ENCODE assay signal across 16 cellular contexts in the genomic region with DNA sequence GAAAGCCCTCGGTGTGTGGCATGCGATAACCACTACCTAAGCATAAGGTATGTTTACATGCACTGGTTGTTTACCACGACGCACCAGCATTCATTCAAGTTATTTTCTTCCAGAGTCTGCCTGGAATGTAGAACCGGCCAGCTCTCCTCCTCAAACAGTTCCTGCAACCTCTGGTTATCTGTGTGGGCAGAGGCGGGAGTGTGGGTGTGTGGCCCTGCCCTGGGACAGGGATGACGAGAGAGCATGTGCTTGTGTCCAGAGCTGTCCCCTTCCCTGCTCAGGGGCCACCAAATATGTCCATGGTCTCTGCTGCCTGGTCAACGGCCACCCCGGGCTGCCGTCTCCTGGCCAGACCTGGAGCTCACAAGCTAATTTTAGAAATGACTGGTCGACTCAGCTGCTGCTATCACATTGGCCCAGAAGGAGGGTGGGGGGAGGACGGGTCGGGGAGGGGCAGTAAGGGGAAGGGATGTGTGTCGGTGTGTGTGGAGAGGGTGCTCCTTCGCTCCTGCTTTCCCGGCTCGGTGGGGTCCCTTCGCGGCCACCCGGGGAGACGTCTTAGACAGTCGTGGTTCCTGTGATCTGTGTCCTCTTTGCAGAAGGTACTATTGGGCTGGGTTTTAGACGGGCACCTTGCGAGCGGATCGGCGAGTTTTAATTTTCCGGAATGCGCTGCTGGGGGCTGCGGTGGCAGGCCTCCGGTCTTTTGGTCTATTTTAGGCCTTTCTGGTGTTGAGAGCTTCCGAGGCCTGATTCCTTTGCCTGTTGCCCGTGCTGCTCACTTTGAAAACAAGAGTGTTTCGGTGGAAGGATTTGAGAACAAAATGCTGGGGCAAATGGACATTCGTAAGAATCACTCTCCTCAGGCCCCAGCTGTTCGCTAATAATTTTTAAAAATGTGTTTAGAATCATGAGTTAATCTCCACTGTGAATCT. TPM values are rescaled to one million over a fixed set of nuclear protein-coding genes. Genes with fewer than 3 reads are reported as not detected.
DNase-seq lines count a peak whose midpoint lies in the region; FAIRE-seq and TF ChIP-seq lines count a peak whose summit lies in the region.
"Had no signal": no experiment of that assay in that cellular context is flagged by ENCODE, and none has a peak within 500 bp of the region (broad histone marks: within the 10 kb centered on the region; RNA-seq: fewer than 3 reads in every experiment).

A gene with protein sequence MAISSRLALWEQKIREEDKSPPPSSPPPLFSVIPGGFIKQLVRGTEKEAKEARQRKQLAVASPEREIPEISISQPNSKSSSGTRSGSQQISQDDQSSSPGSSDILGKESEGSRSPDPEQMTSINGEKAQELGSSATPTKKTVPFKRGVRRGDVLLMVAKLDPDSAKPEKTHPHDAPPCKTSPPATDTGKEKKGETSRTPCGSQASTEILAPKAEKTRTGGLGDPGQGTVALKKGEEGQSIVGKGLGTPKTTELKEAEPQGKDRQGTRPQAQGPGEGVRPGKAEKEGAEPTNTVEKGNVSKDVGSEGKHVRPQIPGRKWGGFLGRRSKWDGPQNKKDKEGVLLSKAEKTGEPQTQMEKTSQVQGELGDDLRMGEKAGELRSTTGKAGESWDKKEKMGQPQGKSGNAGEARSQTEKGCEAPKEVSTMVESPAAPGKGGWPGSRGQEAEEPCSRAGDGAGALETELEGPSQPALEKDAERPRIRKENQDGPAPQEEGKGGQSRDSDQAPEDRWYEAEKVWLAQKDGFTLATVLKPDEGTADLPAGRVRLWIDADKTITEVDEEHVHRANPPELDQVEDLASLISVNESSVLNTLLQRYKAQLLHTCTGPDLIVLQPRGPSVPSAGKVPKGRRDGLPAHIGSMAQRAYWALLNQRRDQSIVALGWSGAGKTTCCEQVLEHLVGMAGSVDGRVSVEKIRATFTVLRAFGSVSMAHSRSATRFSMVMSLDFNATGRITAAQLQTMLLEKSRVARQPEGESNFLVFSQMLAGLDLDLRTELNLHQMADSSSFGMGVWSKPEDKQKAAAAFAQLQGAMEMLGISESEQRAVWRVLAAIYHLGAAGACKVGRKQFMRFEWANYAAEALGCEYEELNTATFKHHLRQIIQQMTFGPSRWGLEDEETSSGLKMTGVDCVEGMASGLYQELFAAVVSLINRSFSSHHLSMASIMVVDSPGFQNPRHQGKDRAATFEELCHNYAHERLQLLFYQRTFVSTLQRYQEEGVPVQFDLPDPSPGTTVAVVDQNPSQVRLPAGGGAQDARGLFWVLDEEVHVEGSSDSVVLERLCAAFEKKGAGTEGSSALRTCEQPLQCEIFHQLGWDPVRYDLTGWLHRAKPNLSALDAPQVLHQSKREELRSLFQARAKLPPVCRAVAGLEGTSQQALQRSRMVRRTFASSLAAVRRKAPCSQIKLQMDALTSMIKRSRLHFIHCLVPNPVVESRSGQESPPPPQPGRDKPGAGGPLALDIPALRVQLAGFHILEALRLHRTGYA (N-terminal part only) (plus strand): TSS at position 497 of the 935 bp plus-strand sequence. CDS start 18,905 bp downstream, outside the sequence.

- TF ChIP-seq CTCF in H1 (IDR thresholded peaks at IDR 0.05; ENCODE audit: control extremely low read depth in 1 of 3, insufficient read depth in 1 of 3, low read depth in 1 of 3, low read length in 3 of 3): no peak
- TF ChIP-seq CTCF in nephron progenitor cell (IDR thresholded peaks at IDR 0.05): no peak

- no peak within 1 kb of the TSS for H4K91ac ChIP-seq in H1 (replicated peaks; ENCODE audit: insufficient read length, low read length)

- H3K27me3 ChIP-seq in H1 (replicated peaks in 1 of 4; ENCODE audit: control insufficient read depth in 3 of 4, extremely low read depth in 1 of 4, insufficient read depth in 3 of 4, low read length in 3 of 4): no peaks in the 10 kb centered on the region
- H3K27me3 ChIP-seq: BE2C had no signal

- no peak for TF ChIP-seq POLR2A in H1 (IDR thresholded peaks at IDR 0.05; ENCODE audit: control extremely low read depth in 1 of 2, low read depth in 2 of 2, low read length in 2 of 2)

- TF ChIP-seq EP300 in H1 (IDR thresholded peaks at IDR 0.05; ENCODE audit: borderline replicate concordance in 1 of 2, low read depth in 2 of 2, low read length in 2 of 2): no peak

- no peak within 1 kb of the TSS for H3K23ac ChIP-seq in H1 (ENCODE audit: insufficient read length)

- no peak within 1 kb of the TSS for H2BK5ac ChIP-seq in H1 (ENCODE audit: low read depth, low read length)

- H4K5ac ChIP-seq in H1 (ENCODE audit: insufficient read length, low read depth, low read length): no peak within 1 kb of the TSS

- peak within 1 kb of the TSS; percentile 99 for H3K27ac ChIP-seq in KOPT-K1 (ENCODE audit: low read depth, low read length, poor library complexity, severe bottlenecking)
- H3K27ac ChIP-seq in H1 (ENCODE audit: low read depth, low read length): no peak within 1 kb of the TSS

- H3K9me3 ChIP-seq in KOPT-K1 (ENCODE audit: insufficient read depth, low read length, poor library complexity, severe bottlenecking): peaks cover 8% of the 10 kb centered on the region
- H3K9me3 ChIP-seq in H1 (ENCODE audit: insufficient read depth in 2 of 2, low read depth in 1 of 2, low read length in 1 of 2): no peaks in the 10 kb centered on the region
- H3K9me3 ChIP-seq: BE2C, esophagus squamous epithelium had no signal

- POLR2A ChIA-PET in H1 (lab: Charles Lee; ENCODE audit: partially characterized antibody): no interaction called here

- H2BK20ac ChIP-seq in H1 (ENCODE audit: low read length): no peak within 1 kb of the TSS

- no peaks in the 10 kb centered on the region for H3K9me3 Mint-ChIP-seq in nephron progenitor cell

- H4K20me1 ChIP-seq in H1 (replicated peaks in 1 of 2; ENCODE audit: control insufficient read depth in 1 of 2, insufficient read depth in 2 of 2, low read length in 2 of 2): no peaks in the 10 kb centered on the region

- CTCF ChIA-PET in H1 (lab: Charles Lee; ENCODE audit: partially characterized antibody): interaction anchor here (0.7 to 1.5 kb wide), 4 partner anchors 9 to 719 kb away, joined by 3 to 4 read pairs (median 4); no protein-coding TSS in a partner anchor

- no peaks in the 10 kb centered on the region for H3K23me2 ChIP-seq in H1 (ENCODE audit: low read depth, low read length)

- no peak for TF ChIP-seq RAD21 in H1 (IDR thresholded peaks at IDR 0.05 in 1 of 2, conservative IDR thresholded peaks at IDR 0.05 in 1 of 2; ENCODE audit: low read depth in 2 of 2, low read length in 2 of 2)

- no peak within 1 kb of the TSS for H3K4ac ChIP-seq in H1 (replicated peaks; ENCODE audit: insufficient read length, low read depth, low read length)

- H2BK15ac ChIP-seq in H1 (ENCODE audit: low read length): no peak within 1 kb of the TSS

- 93% methylated on average over 36 of the region's 36 CpGs; no CpG with 5 or more reads in 1 of the 2 experiments for WGBS in H1 (ENCODE audit: extremely low coverage in 1 of 2, insufficient coverage in 1 of 2, insufficient read length in 1 of 2, insufficient replicate concordance in 2 of 2, low coverage in 1 of 2, low lambda C conversion rate in 2 of 2, missing lambda C conversion rate in 1 of 2), 2 experiments

- no peaks in the 10 kb centered on the region for H3K79me1 ChIP-seq in H1 (ENCODE audit: low read depth, low read length)

- DNase-seq in CMK (ENCODE audit: low read depth): peak; percentile 57
- DNase-seq in H1 (ENCODE audit: low read depth in 1 of 2, low spot score in 2 of 2): no peak
- no peak for DNase-seq in nephron progenitor cell
- no peak for DNase-seq in stimulated activated naive CD4-positive, alpha-beta T cell (lab: John Stamatoyannopoulos, UW)
- no peak for DNase-seq in ureter (ENCODE audit: low spot score)
- DNase-seq in NK-92 (lab: John Stamatoyannopoulos, UW; ENCODE audit: unreplicated experiment): no peak
- no peak for DNase-seq in NCI-H446 (lab: John Stamatoyannopoulos, UW)
- DNase-seq: activated T-cell treated with anti-CD3 and anti-CD28 coated beads for 4 hours, BE2C, esophagus squamous epithelium, NCI-H187, NCI-H69 had no signal

- H4K8ac ChIP-seq in H1 (ENCODE audit: extremely low read depth, insufficient read depth, low read length): peak within 1 kb of the TSS; percentile 80

- no peak within 1 kb of the TSS for H2BK12ac ChIP-seq in H1 (ENCODE audit: low read depth, low read length)

- no peak within 1 kb of the TSS for H3K4me2 ChIP-seq in H1 (ENCODE audit: insufficient read depth in 1 of 2, low read depth in 2 of 2, low read length in 2 of 2)

- H2AK5ac ChIP-seq in H1 (ENCODE audit: low read depth, low read length): no peak within 1 kb of the TSS

- no peak within 1 kb of the TSS for H3K9ac ChIP-seq in H1 (replicated peaks in 1 of 4; ENCODE audit: extremely low read depth in 1 of 4, low read depth in 3 of 4, low read length in 3 of 4)

- no peaks in the 10 kb centered on the region; a peak in 1 of 7 replicates for H3K4me1 ChIP-seq in H1 (replicated peaks in 1 of 4; ENCODE audit: control insufficient read depth in 3 of 4, insufficient read depth in 4 of 4, low read length in 3 of 4)
- H3K4me1 ChIP-seq: esophagus squamous epithelium had no signal

- H3K14ac ChIP-seq in H1 (ENCODE audit: insufficient read length): no peak within 1 kb of the TSS

- H2BK120ac ChIP-seq in H1 (replicated peaks; ENCODE audit: low read depth, low read length): no peak within 1 kb of the TSS

- no peak for FAIRE-seq in H1 (lab: Jason Lieb, UNC)

- H3K18ac ChIP-seq in H1 (ENCODE audit: extremely low read depth, low read length): no peak within 1 kb of the TSS

- H3K27me3 Mint-ChIP-seq in nephron progenitor cell (ENCODE audit: low read depth, poor library complexity): peaks cover 16% of the 10 kb centered on the region

- no peak within 1 kb of the TSS for H3K4me3 ChIP-seq in H1 (ENCODE audit: extremely low read depth in 1 of 4, insufficient read depth in 2 of 4, low read depth in 3 of 4, low read length in 4 of 4)

- no peak within 1 kb of the TSS for H2AFZ ChIP-seq in H1 (ENCODE audit: low read length)

- no peaks in the 10 kb centered on the region for H3K4me1 Mint-ChIP-seq in nephron progenitor cell

- peak within 1 kb of the TSS; percentile 29 for H3K27ac Mint-ChIP-seq in nephron progenitor cell

- no peaks in the 10 kb centered on the region for H3K36me3 Mint-ChIP-seq in nephron progenitor cell (ENCODE audit: low read depth)

- peaks cover 39% of the 10 kb centered on the region for H3K36me3 ChIP-seq in KOPT-K1 (ENCODE audit: insufficient read depth, low read length)
- no peaks in the 10 kb centered on the region for H3K36me3 ChIP-seq in H1 (ENCODE audit: control insufficient read depth in 2 of 4, insufficient read depth in 4 of 4, low read length in 3 of 4)
- H3K36me3 ChIP-seq: BE2C, esophagus squamous epithelium had no signal

- no peaks in the 10 kb centered on the region for H3K79me2 ChIP-seq in H1 (ENCODE audit: control insufficient read depth in 1 of 2, insufficient read depth in 2 of 2, low read length in 2 of 2)

- no peak within 1 kb of the TSS for H3K4me3 Mint-ChIP-seq in nephron progenitor cell

- no peak within 1 kb of the TSS for H3K56ac ChIP-seq in H1 (replicated peaks; ENCODE audit: insufficient read length, low read depth, low read length)

RNA-seq across cellular contexts. Expression of the gene that starts here (rescaled TPM):
- 0.67 and 0.78 TPM in 2 replicates for total RNA-seq in H1 (2021; fragmentation: NEBNext Ultra II Directional; extraction: Animal tissue kit (Norgen Biotek cat#: 25700))
- polyA plus RNA-seq in H1 (2011; rRNA removed): 0.62 and 0.77 TPM in 2 replicates
- polyA plus RNA-seq in H1 (2011; cell fraction: cytosol; rRNA removed): 0.65 TPM
- 1.5 TPM for polyA plus RNA-seq in H1 (2011; cell fraction: nucleus; rRNA removed)
- polyA plus RNA-seq in H1 (2012, experiment 1 of 2): 0.80 to 1.4 TPM (median 1.2 TPM) in 4 replicates
- 0.33 TPM for polyA plus RNA-seq in H1 (2012, experiment 2 of 2)
- 0.10 TPM for polyA plus RNA-seq in H1 (2013, experiment 1 of 2)
- polyA plus RNA-seq in H1 (2013, experiment 2 of 2): 0.18 TPM
- 0.95 and 1.0 TPM in 2 replicates for polyA minus RNA-seq in H1 (2011; rRNA and poly(A)+ RNA removed)
- 0.44 TPM for polyA minus RNA-seq in H1 (2011; cell fraction: cytosol; rRNA and poly(A)+ RNA removed)
- 1.6 TPM for polyA minus RNA-seq in H1 (2011; cell fraction: nucleus; rRNA and poly(A)+ RNA removed)
- total RNA-seq in ureter: 0.34 TPM
- total RNA-seq: Daoy, lung microvascular endothelial cell, osteocyte had no signal
